In the genomic region with DNA sequence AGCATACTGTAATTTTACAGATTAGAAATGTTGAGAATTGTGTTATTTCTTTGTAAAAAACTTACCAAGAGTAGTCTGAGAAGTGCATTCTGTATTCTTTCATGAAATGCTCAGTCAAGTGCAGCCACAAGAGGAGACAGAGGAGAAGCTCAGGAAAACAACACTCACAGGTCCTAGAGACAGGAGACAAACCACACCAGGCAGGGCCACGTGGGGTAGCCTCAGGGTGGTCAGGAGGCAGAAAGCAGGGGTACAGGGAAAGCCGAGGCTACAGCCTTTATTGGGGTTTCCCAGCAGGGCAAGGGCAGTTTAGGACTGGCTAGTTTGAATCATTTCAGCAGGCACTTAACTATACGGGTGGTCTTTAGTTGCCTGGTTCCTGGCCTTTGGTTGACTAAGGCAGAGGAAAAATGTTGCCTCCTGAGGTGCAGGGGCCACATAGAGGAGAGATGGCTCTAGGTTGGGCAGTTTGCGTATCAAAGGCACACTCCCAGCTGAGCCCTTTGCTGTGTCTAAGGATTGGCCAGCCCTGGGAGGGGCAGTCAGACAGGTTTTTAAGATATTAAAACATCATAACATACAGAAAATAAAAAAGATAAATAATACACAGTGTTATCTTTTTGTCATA, we compare ENCODE assay signal across 1 cellular context.
TF ChIP-seq lines count a peak whose summit lies in the region.

No MANE protein-coding gene starts in this region.

TF ChIP-seq in GM23338, 12 proteins besides CTCF, POLR2A, EP300 and RAD21 (continued from another document):
- no peak for TF ChIP-seq CREB1 (CRISPR knock-in tag; IDR thresholded peaks at IDR 0.05; ENCODE audit: low read depth)
- no peak for TF ChIP-seq NANOG (IDR thresholded peaks at IDR 0.05; ENCODE audit: borderline replicate concordance)
- no peak for TF ChIP-seq ZNF114 (CRISPR knock-in tag; IDR thresholded peaks at IDR 0.05)
- TF ChIP-seq ZNF331 (CRISPR knock-in tag; IDR thresholded peaks at IDR 0.05; ENCODE audit: low read depth) = no peak
TF ChIP-seq in GM23338: peak in this region for 0.
